8 cellular contexts compared by ENCODE assay signal in genomic region chr2:241315183-241315878, GRCh38. TPM values are rescaled to one million over a fixed set of nuclear protein-coding genes. Genes with fewer than 3 reads are reported as not detected.
A peak's percentile ranks its signal among the peaks of the same experiment; 100 is the strongest.
DNase-seq lines count a peak whose midpoint lies in the region; ATAC-seq and TF ChIP-seq lines count a peak whose summit lies in the region.

Gene HDLBP, minus strand, starts transcription at chr2:241315672. Its CDS starts 48,803 bp downstream, at chr2:241266869.

- ATAC-seq in GM19395 (IDR thresholded peaks at IDR 0.05; ENCODE audit: unreplicated experiment) = peak; percentile 66
- ATAC-seq in HG03565 (IDR thresholded peaks at IDR 0.05; ENCODE audit: unreplicated experiment) = peak; percentile 45

- TF ChIP-seq RAD21 in liver (IDR thresholded peaks at IDR 0.05) = peak; percentile 5 to 29

- peak within 1 kb of the TSS; percentile 91 to 95 (median 95) for H3K4me3 ChIP-seq in liver (ENCODE audit: low read depth in 1 of 3, low read length in 3 of 3)

- no peaks in the 10 kb centered on the region for H3K9me3 ChIP-seq in liver (ENCODE audit: control insufficient read depth in 4 of 4, low read length in 3 of 4)

- WGBS in liver = under 1% methylated on average over 64 of the region's 64 CpGs

- no peaks in the 10 kb centered on the region for H3K27me3 ChIP-seq in liver (ENCODE audit: control insufficient read depth in 4 of 4, insufficient read depth in 4 of 4, low read length in 3 of 4)

- H3K27ac ChIP-seq in C4-2B (peak within 1 kb of the TSS; percentile 94), liver (ENCODE audit: low read depth in 1 of 2, low read length in 2 of 2) (peak within 1 kb of the TSS; percentile 98)

- no peaks in the 10 kb centered on the region for H3K36me3 ChIP-seq in liver (ENCODE audit: control insufficient read depth in 4 of 4, insufficient read depth in 3 of 4, low read depth in 1 of 4, low read length in 3 of 4)

- TF ChIP-seq CTCF in C4-2B (conservative IDR thresholded peaks at IDR 0.05) = peak; percentile 70
- no peak for TF ChIP-seq CTCF in liver (IDR thresholded peaks at IDR 0.05; ENCODE audit: low read depth, low read length, missing input control)

- H3K9ac ChIP-seq in liver (ENCODE audit: low read depth in 1 of 2, low read length in 2 of 2) = peak within 1 kb of the TSS; percentile 90 to 97

- H3K4me1 ChIP-seq in liver (ENCODE audit: control insufficient read depth in 4 of 4, insufficient read depth in 4 of 4, low read length in 3 of 4) = peaks cover 13 to 61% (median 51%) of the 10 kb centered on the region in 4 donors

- peak; percentile 92 for DNase-seq in NCI-H748 treated with DMSO at 0.1 percent for 48 hours (lab: John Stamatoyannopoulos, UW)
- DNase-seq in activated CD4-positive, alpha-beta T cell treated with anti-CD3 and anti-CD28 coated beads, Interleukin-2, amount 50 U/mL, for 4 hours = peak; percentile 100
- peak; percentile 100 for DNase-seq in dermis blood vessel endothelial cell
- DNase-seq in stimulated activated CD4-positive, alpha-beta T cell treated with anti-CD3 and anti-CD28 coated beads, Interleukin-4, amount 100 ng/mL, for 24 hours = peak; percentile 100

TF ChIP-seq in liver, 16 proteins besides CTCF, POLR2A, EP300 and RAD21:
- peak in 1 of 2 donors; percentile 36 for TF ChIP-seq JUND (IDR thresholded peaks at IDR 0.05)
- no peak for TF ChIP-seq SP1 (IDR thresholded peaks at IDR 0.05)
- no peak for TF ChIP-seq FOXA2 (IDR thresholded peaks at IDR 0.05)
- TF ChIP-seq, protein P1, sequence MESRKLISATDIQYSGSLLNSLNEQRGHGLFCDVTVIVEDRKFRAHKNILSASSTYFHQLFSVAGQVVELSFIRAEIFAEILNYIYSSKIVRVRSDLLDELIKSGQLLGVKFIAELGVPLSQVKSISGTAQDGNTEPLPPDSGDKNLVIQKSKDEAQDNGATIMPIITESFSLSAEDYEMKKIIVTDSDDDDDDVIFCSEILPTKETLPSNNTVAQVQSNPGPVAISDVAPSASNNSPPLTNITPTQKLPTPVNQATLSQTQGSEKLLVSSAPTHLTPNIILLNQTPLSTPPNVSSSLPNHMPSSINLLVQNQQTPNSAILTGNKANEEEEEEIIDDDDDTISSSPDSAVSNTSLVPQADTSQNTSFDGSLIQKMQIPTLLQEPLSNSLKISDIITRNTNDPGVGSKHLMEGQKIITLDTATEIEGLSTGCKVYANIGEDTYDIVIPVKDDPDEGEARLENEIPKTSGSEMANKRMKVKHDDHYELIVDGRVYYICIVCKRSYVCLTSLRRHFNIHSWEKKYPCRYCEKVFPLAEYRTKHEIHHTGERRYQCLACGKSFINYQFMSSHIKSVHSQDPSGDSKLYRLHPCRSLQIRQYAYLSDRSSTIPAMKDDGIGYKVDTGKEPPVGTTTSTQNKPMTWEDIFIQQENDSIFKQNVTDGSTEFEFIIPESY (IDR thresholded peaks at IDR 0.05) = peak; percentile 76
- TF ChIP-seq YY1 (IDR thresholded peaks at IDR 0.05) = peak; percentile 100
- TF ChIP-seq MAX (IDR thresholded peaks at IDR 0.05) = peak; percentile 76
- TF ChIP-seq HNF4G (IDR thresholded peaks at IDR 0.05) = no peak
- TF ChIP-seq NR2F2 (IDR thresholded peaks at IDR 0.05) = peak; percentile 64
- peak; percentile 88 for TF ChIP-seq REST (IDR thresholded peaks at IDR 0.05)
- TF ChIP-seq, protein P2, sequence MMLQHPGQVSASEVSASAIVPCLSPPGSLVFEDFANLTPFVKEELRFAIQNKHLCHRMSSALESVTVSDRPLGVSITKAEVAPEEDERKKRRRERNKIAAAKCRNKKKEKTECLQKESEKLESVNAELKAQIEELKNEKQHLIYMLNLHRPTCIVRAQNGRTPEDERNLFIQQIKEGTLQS (IDR thresholded peaks at IDR 0.05) = no peak
- TF ChIP-seq TAF1 (conservative IDR thresholded peaks at IDR 0.05) = peak; percentile 79
- TF ChIP-seq EGR1 (IDR thresholded peaks at IDR 0.05; ENCODE audit: low read depth in 2 of 2) = peak; percentile 29 to 76
- TF ChIP-seq HNF4A (conservative IDR thresholded peaks at IDR 0.05) = peak in 1 of 2 donors; percentile 18
- no peak for TF ChIP-seq FOXA1 (IDR thresholded peaks at IDR 0.05)
- TF ChIP-seq GABPA (IDR thresholded peaks at IDR 0.05 in 1 of 2, conservative IDR thresholded peaks at IDR 0.05 in 1 of 2) = peak in 1 of 2 donors; percentile 77
- peak; percentile 40 to 49 for TF ChIP-seq RXRA (IDR thresholded peaks at IDR 0.05)

RNA-seq across cellular contexts. Expression of gene HDLBP, which starts in this region (rescaled TPM):
- 594 and 863 TPM in 2 replicates for total RNA-seq in dermis blood vessel endothelial cell
- total RNA-seq in liver = 100 to 1,000 TPM; 259 to 580 TPM
- 100 to 1,000 TPM; 219 to 257 TPM for polyA plus RNA-seq in liver

Comparison
In these comparisons a context has a peak if more than half of its experiments do, and no peak if none do; other contexts are left out.
1. Peak in every context shown above with its lines: DNase-seq, ATAC-seq, H3K4me3 ChIP-seq and H3K27ac ChIP-seq.